8 cellular contexts compared by ENCODE assay signal in the genomic region with DNA sequence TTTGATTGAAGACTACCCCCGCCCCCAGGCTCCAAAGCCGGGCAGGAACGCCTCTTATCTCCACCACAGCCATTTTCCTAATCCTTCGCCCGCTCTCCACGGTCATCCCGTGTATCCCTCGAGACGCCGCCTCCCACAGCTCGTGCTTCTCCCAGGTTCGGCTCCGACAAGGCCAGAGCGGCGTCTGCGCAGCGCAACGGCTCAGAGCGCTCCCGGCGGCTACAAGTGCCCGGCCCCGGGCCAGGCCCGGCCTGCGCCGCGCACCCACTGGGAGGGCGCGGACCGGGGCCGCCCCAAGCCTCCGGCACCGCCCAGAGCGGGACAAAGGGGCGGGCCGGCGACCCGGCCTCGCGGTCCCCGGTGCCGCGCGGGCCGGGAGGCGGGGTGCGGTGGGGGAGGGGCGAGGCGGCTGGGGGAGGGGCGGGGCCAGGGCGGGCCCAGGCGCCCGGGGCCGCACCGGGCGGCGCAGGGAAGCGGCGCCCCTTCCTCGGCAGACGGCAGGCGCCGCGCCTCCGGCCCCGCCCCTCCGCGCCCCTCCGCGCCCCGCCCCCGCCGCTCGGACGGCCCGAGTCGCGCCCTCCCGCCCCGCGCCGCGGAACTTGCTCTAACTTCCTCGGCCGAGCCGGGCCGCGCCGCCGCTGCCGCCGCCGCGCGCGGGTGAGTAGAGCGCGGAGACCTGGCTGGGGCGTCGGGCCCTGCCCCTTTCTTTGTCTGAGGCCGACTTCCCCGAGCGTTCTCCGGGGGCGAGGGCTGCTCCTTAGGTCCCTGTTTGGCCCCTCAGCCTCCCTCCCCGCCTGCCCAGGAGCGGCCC. TPM values are rescaled to one million over a fixed set of nuclear protein-coding genes. Genes with fewer than 3 reads are reported as not detected.
DNase-seq lines count a peak whose midpoint lies in the region; ATAC-seq and TF ChIP-seq lines count a peak whose summit lies in the region.

A gene with protein sequence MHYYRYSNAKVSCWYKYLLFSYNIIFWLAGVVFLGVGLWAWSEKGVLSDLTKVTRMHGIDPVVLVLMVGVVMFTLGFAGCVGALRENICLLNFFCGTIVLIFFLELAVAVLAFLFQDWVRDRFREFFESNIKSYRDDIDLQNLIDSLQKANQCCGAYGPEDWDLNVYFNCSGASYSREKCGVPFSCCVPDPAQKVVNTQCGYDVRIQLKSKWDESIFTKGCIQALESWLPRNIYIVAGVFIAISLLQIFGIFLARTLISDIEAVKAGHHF (plus strand): TSS at position 596 of the 811 bp plus-strand sequence. CDS start 34,924 bp downstream, outside the sequence.

- no peak for TF ChIP-seq CTCF in Calu3 (IDR thresholded peaks at IDR 0.05; ENCODE audit: unreplicated experiment)
- TF ChIP-seq CTCF in HL-60 (IDR thresholded peaks at IDR 0.05; ENCODE audit: insufficient read depth, low read length) = no peak
- no peak for TF ChIP-seq CTCF in suprapubic skin (IDR thresholded peaks at IDR 0.05)

- H3K4me1 ChIP-seq in neuron (ENCODE audit: insufficient read depth, low read length) = peaks cover 27% of the 10 kb centered on the region
- H3K4me1 ChIP-seq in suprapubic skin = peaks cover 51% of the 10 kb centered on the region

- BruUV-seq in Calu3 (replicated peaks; lab: Mats Ljungman, UMichigan) = no TSS peak

- no peak for TF ChIP-seq EP300 in suprapubic skin (IDR thresholded peaks at IDR 0.05)

- H3K36me3 ChIP-seq in neuron (ENCODE audit: insufficient read depth, low read length) = peaks cover 5% of the 10 kb centered on the region
- H3K36me3 ChIP-seq in suprapubic skin = no peaks in the 10 kb centered on the region

- H3K36me3 Mint-ChIP-seq in Calu3 (ENCODE audit: insufficient read depth, unreplicated experiment) = peaks cover 34% of the 10 kb centered on the region
- H3K36me3 Mint-ChIP-seq in activated naive CD4-positive, alpha-beta T cell treated with anti-CD3 and anti-CD28 coated beads for 36 hours (ENCODE audit: low read depth) = peaks cover 15% of the 10 kb centered on the region

- H3K27me3 Mint-ChIP-seq in Calu3 (ENCODE audit: unreplicated experiment) = no peaks in the 10 kb centered on the region
- H3K27me3 Mint-ChIP-seq in activated naive CD4-positive, alpha-beta T cell treated with anti-CD3 and anti-CD28 coated beads for 36 hours (ENCODE audit: low read depth) = no peaks in the 10 kb centered on the region

- peak within 1 kb of the TSS; percentile 83 for H3K4me3 ChIP-seq in HL-60 (replicated peaks; ENCODE audit: insufficient read depth, low read length)
- peak within 1 kb of the TSS; percentile 82 for H3K4me3 ChIP-seq in neuron (ENCODE audit: low read length)
- peak within 1 kb of the TSS; percentile 92 for H3K4me3 ChIP-seq in suprapubic skin

- H3K9me3 ChIP-seq in neuron (ENCODE audit: low read length) = peaks cover 2% of the 10 kb centered on the region
- H3K9me3 ChIP-seq in suprapubic skin = no peaks in the 10 kb centered on the region

- TF ChIP-seq POLR2A in suprapubic skin (IDR thresholded peaks at IDR 0.05) = peak in 1 of 2 donors; percentile 38

- in situ Hi-C loops in SK-MEL-5 (cut with HindIII; ENCODE audit: low pct_unique_long_range_greater_than_20kb, low sequenced_read_pairs) = no loop called here

- intact Hi-C loops in Calu3 (cut with micrococcal nuclease; ENCODE audit: unreplicated experiment) = no loop called here
- intact Hi-C loops in activated naive CD4-positive, alpha-beta T cell treated with anti-CD3 and anti-CD28 coated beads for 36 hours (cut with micrococcal nuclease) = loop anchor here (1.0 to 10.0 kb wide), 4 partner anchors 17 to 1479 kb away; no protein-coding TSS in a partner anchor

- no peak within 1 kb of the TSS for H3K4me3 Mint-ChIP-seq in Calu3 (ENCODE audit: low read depth, unreplicated experiment)
- H3K4me3 Mint-ChIP-seq in activated naive CD4-positive, alpha-beta T cell treated with anti-CD3 and anti-CD28 coated beads for 36 hours = peak within 1 kb of the TSS; percentile 98

- H3K27ac ChIP-seq in HL-60 (replicated peaks) (peak within 1 kb of the TSS; percentile 75), suprapubic skin (peak within 1 kb of the TSS; percentile 99)

- ATAC-seq in GM19467 (IDR thresholded peaks at IDR 0.05; ENCODE audit: unreplicated experiment) = peak; percentile 61

- peak; percentile 88 for DNase-seq in Calu3
- DNase-seq in HL-60 (ENCODE audit: low read depth in 1 of 2, low spot score in 1 of 2) = peak in 1 of 2 experiments; percentile 67
- peak; percentile 71 for DNase-seq in SK-MEL-5 (ENCODE audit: low read depth, low spot score)
- peak; percentile 74 for DNase-seq in activated naive CD4-positive, alpha-beta T cell treated with anti-CD3 and anti-CD28 coated beads for 36 hours
- peak; percentile 75 for DNase-seq in foreskin melanocyte
- DNase-seq in suprapubic skin (ENCODE audit: low spot score in 2 of 2) = peak; percentile 91 to 92

- under 1% methylated on average over 17 of the region's 107 CpGs for WGBS in suprapubic skin

- H2AFZ ChIP-seq in neuron (ENCODE audit: low read depth, low read length) = peak within 1 kb of the TSS; percentile 69

- peaks cover 23% of the 10 kb centered on the region for H3K4me1 Mint-ChIP-seq in Calu3 (ENCODE audit: low read depth, unreplicated experiment)
- H3K4me1 Mint-ChIP-seq in activated naive CD4-positive, alpha-beta T cell treated with anti-CD3 and anti-CD28 coated beads for 36 hours (ENCODE audit: low read depth) = peaks cover 44% of the 10 kb centered on the region

- H3K27me3 ChIP-seq in HL-60 (ENCODE audit: insufficient read depth, poor library complexity, severe bottlenecking) (no peaks in the 10 kb centered on the region), neuron (ENCODE audit: insufficient read depth, low read length) (no peaks in the 10 kb centered on the region), suprapubic skin (no peaks in the 10 kb centered on the region)

- peak within 1 kb of the TSS; percentile 86 for H3K27ac Mint-ChIP-seq in Calu3 (ENCODE audit: unreplicated experiment)
- peak within 1 kb of the TSS; percentile 93 for H3K27ac Mint-ChIP-seq in activated naive CD4-positive, alpha-beta T cell treated with anti-CD3 and anti-CD28 coated beads for 36 hours

- CTCF ChIA-PET in Calu3 (lab: Charles Lee) = interaction anchor here (0.6 to 10.0 kb wide), 2 partner anchors 50 to 197 kb away, joined by 3 to 122 read pairs; no protein-coding TSS in a partner anchor
- CTCF ChIA-PET in activated naive CD4-positive, alpha-beta T cell treated with anti-CD3 and anti-CD28 coated beads for 36 hours (lab: Charles Lee) = interaction anchor here (1.6 to 24.3 kb wide), 3 partner anchors 9 to 52 kb away, joined by 4 to 916 read pairs (median 17); no protein-coding TSS in a partner anchor

- no peaks in the 10 kb centered on the region for H3K9me3 Mint-ChIP-seq in Calu3 (ENCODE audit: low read depth, unreplicated experiment)
- no peaks in the 10 kb centered on the region for H3K9me3 Mint-ChIP-seq in activated naive CD4-positive, alpha-beta T cell treated with anti-CD3 and anti-CD28 coated beads for 36 hours

RNA-seq across cellular contexts. Expression of the gene that starts here (rescaled TPM):
- total RNA-seq in Calu3 (2022) (98.6 and 116 TPM in 2 replicates), suprapubic skin (100 to 1,000 TPM in 3 of 4 donors, 10 to 100 TPM in 1; 99.7 to 145 (median 122) TPM)
- total RNA-seq in SK-MEL-5 (2014; rRNA removed; shearing (Covaris generic)) = 43.7 and 52.1 TPM in 2 replicates
- polyA plus RNA-seq in SK-MEL-5 (2015; cell fraction: cytosol; rRNA removed) = 117 and 167 TPM in 2 replicates
- 80.0 and 94.5 TPM in 2 replicates for polyA plus RNA-seq in SK-MEL-5 (2015; cell fraction: nucleus; rRNA removed)
- total RNA-seq in activated naive CD4-positive, alpha-beta T cell treated with anti-CD3 and anti-CD28 coated beads for 36 hours = 10 to 100 TPM; 33.5 to 35.5 TPM
